8 cellular contexts compared by ENCODE assay signal in the genomic region with DNA sequence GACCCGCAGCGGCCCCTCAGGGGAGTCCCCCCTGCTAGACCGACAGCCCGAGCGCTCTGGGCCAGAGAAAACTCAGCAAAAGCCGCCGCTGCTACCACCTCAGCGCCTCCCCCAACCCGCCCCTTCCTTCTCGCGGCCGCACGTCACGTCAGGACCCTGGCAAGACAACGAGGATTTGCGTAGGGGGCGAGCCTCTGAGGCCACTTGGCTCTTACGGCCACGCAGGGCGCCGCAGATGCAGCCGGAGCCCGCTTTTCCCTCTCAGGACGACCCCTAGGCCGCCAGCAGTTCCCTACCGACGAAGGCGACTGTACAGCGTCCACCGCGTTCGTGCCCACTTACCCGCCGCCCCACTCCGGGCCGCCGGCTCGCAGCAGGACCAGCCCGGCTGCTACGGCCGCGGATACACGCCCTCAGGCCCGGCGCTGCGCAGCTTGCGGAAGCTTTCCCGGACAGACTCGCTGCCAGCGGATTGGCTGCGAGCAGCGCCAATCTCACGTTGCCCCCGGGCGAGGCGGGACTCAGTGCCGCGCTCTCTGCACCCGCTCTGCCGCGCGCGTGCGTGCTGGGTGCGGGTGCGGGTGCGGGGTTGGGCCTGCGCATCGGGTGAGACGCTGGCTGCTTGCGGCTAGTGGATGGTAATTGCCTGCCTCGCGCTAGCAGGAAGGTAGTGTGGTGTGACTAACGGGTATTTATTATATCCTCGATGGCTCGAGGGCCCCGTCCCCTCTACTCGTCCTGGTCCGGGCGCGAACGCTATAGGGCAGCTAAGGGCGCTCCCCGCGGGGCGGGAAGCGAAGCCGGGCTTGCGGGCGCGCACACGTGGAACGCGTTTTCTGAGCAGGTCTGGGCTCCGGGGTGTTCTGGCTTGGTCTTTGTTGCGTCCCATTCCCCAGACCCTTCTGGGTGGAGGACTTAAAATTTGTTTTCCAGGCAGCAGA. TPM values are rescaled to one million over a fixed set of nuclear protein-coding genes. Genes with fewer than 3 reads are reported as not detected.
A peak's percentile ranks its signal among the peaks of the same experiment; 100 is the strongest.
DNase-seq lines count a peak whose midpoint lies in the region; ATAC-seq, FAIRE-seq and TF ChIP-seq lines count a peak whose summit lies in the region.

A gene with protein sequence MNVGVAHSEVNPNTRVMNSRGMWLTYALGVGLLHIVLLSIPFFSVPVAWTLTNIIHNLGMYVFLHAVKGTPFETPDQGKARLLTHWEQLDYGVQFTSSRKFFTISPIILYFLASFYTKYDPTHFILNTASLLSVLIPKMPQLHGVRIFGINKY (minus strand): TSS at position 413 of the 941 bp plus-strand sequence. CDS start 1,744 bp downstream, outside the sequence.
A gene (plus strand): TSS at position 524 of the 941 bp plus-strand sequence. CDS start 7,360 bp downstream, outside the sequence.

- peak within 1 kb of the TSS; percentile 87 for H3K27ac Mint-ChIP-seq in T-helper 2 cell treated with Interferon-gamma antibody and Interleukin-4, amounts not matched to agents 5 μg/mL and 100 μg/mL, for 36 hours

- no peaks in the 10 kb centered on the region for H3K27me3 Mint-ChIP-seq in T-helper 2 cell treated with Interferon-gamma antibody and Interleukin-4, amounts not matched to agents 5 μg/mL and 100 μg/mL, for 36 hours (ENCODE audit: low read depth)

- peaks cover 46% of the 10 kb centered on the region for H3K4me1 Mint-ChIP-seq in T-helper 2 cell treated with Interferon-gamma antibody and Interleukin-4, amounts not matched to agents 5 μg/mL and 100 μg/mL, for 36 hours (ENCODE audit: low read depth)

- H3K36me3 ChIP-seq in ascending aorta: peaks cover 10 to 20% of the 10 kb centered on the region in 2 donors

- H3K27me3 ChIP-seq in ascending aorta (no peaks in the 10 kb centered on the region), right cardiac atrium (ENCODE audit: control insufficient read depth, insufficient read depth) (no peaks in the 10 kb centered on the region)

- peaks cover 40% of the 10 kb centered on the region for H3K36me3 Mint-ChIP-seq in T-helper 2 cell treated with Interferon-gamma antibody and Interleukin-4, amounts not matched to agents 5 μg/mL and 100 μg/mL, for 36 hours (ENCODE audit: low read depth)

- peaks cover 15 to 24% of the 10 kb centered on the region in 2 donors for H3K4me1 ChIP-seq in ascending aorta
- peaks cover 3% of the 10 kb centered on the region for H3K4me1 ChIP-seq in right cardiac atrium (ENCODE audit: control insufficient read depth, insufficient read depth, low read length)

- FAIRE-seq in urothelium cell line (lab: Jason Lieb, UNC): peak; percentile 97

- peak; percentile 86 for ATAC-seq in GM18508 (IDR thresholded peaks at IDR 0.05; ENCODE audit: insufficient read depth, unreplicated experiment)
- peak; percentile 91 for ATAC-seq in HG02981 (IDR thresholded peaks at IDR 0.05; ENCODE audit: unreplicated experiment)
- ATAC-seq in right cardiac atrium: peak; percentile 99

- intact Hi-C loops in ascending aorta (cut with DNase I): loop anchor here (1.0 to 5.0 kb wide), 3 partner anchors 22 to 748 kb away; a partner anchor contains a TSS
- intact Hi-C loops in right cardiac atrium (cut with DNase I): no loop called here

- TF ChIP-seq CTCF in ascending aorta (IDR thresholded peaks at IDR 0.05): no peak

- DNase-seq in NCI-H2029 (lab: John Stamatoyannopoulos, UW) (peak; percentile 92), ascending aorta (ENCODE audit: low spot score in 2 of 2) (peak; percentile 73 to 97), right cardiac atrium (peak; percentile 96 to 99 (median 99)), pulmonary artery endothelial cell (ENCODE audit: low read depth, low spot score) (peak; percentile 82), urothelium cell line (ENCODE audit: low spot score) (peak; percentile 97)
- peak; percentile 96 for DNase-seq in T-helper 2 cell treated with Interferon-gamma antibody and Interleukin-4, amounts not matched to agents 5 μg/mL and 100 μg/mL, for 36 hours (ENCODE audit: low spot score)

- WGBS in right cardiac atrium: under 1% methylated on average over 96 of the region's 96 CpGs

- H3K4me3 Mint-ChIP-seq in T-helper 2 cell treated with Interferon-gamma antibody and Interleukin-4, amounts not matched to agents 5 μg/mL and 100 μg/mL, for 36 hours: peak within 1 kb of the TSS; percentile 81

- peak within 1 kb of the TSS; percentile 81 to 91 for H3K4me3 ChIP-seq in ascending aorta
- H3K4me3 ChIP-seq in right cardiac atrium (ENCODE audit: low read length): peak within 1 kb of the TSS; percentile 80

- H3K9me3 ChIP-seq in ascending aorta (no peaks in the 10 kb centered on the region), right cardiac atrium (ENCODE audit: control insufficient read depth, low read length) (no peaks in the 10 kb centered on the region)

- H3K27ac ChIP-seq in ascending aorta: peak within 1 kb of the TSS; percentile 95 to 96
- H3K27ac ChIP-seq in right cardiac atrium (ENCODE audit: low read length): peak within 1 kb of the TSS; percentile 95

- H3K9me3 Mint-ChIP-seq in T-helper 2 cell treated with Interferon-gamma antibody and Interleukin-4, amounts not matched to agents 5 μg/mL and 100 μg/mL, for 36 hours: no peaks in the 10 kb centered on the region

RNA-seq across cellular contexts. Expression of the first gene that starts in this region (rescaled TPM):
- total RNA-seq in ascending aorta (68.6 TPM), right cardiac atrium (10 to 100 TPM; 30.3 to 44.6 (median 35.2) TPM), pulmonary artery endothelial cell (30.7 and 39.7 TPM in 2 replicates)
- polyA plus RNA-seq in right cardiac atrium: 43.3 TPM

RNA-seq across cellular contexts. Expression of the second gene that starts in this region (rescaled TPM):
- total RNA-seq in ascending aorta (8.7 TPM), right cardiac atrium (10 to 100 TPM; 15.3 to 20.8 (median 17.7) TPM), pulmonary artery endothelial cell (16.4 and 22.6 TPM in 2 replicates)
- 7.3 TPM for polyA plus RNA-seq in right cardiac atrium

Comparison
In these comparisons a context has a peak if more than half of its experiments do, and no peak if none do; other contexts are left out.
1. Peak in every context shown above with its lines: DNase-seq, ATAC-seq, H3K4me3 ChIP-seq and H3K27ac ChIP-seq.